Comparison of ENCODE assay signal across 1 cellular context in genomic region chr20:62350098-62350628, GRCh38.
A peak's percentile ranks its signal among the peaks of the same experiment; 100 is the strongest.
TF ChIP-seq lines count a peak whose summit lies in the region.

No MANE protein-coding gene starts in this region.

TF ChIP-seq in HepG2, 621 proteins besides CTCF, POLR2A, EP300 and RAD21 (continues in another document):
- TF ChIP-seq SMAD1 (CRISPR knock-in tag; IDR thresholded peaks at IDR 0.05; ENCODE audit: borderline replicate concordance, low read depth) (no peak), YY1 (IDR thresholded peaks at IDR 0.05; ENCODE audit: insufficient read depth, insufficient replicate concordance, low read depth, low read length) (peak; percentile 12), ZNF121 (CRISPR knock-in tag; IDR thresholded peaks at IDR 0.05) (peak; percentile 99), HNF4A (CRISPR knock-in tag; IDR thresholded peaks at IDR 0.05) (peak; percentile 44; the same call in 1 of the 2 replicates), ZNF282 (IDR thresholded peaks at IDR 0.05; ENCODE audit: partially characterized antibody) (no peak), KDM5B (CRISPR knock-in tag; IDR thresholded peaks at IDR 0.05; ENCODE audit: borderline replicate concordance) (0 out of 2 replicates have a peak, but pooled peaks have one; percentile 20), ZNF274 (CRISPR knock-in tag; IDR thresholded peaks at IDR 0.05) (no peak), MBNL3 (CRISPR knock-in tag; conservative IDR thresholded peaks at IDR 0.05) (no peak), SNAI1 (CRISPR knock-in tag; IDR thresholded peaks at IDR 0.05; ENCODE audit: borderline replicate concordance) (no peak), MXD1 (CRISPR knock-in tag; IDR thresholded peaks at IDR 0.05) (no peak), FOSL1 (CRISPR knock-in tag; IDR thresholded peaks at IDR 0.05; ENCODE audit: borderline replicate concordance) (0 out of 2 replicates have a peak, but pooled peaks have one; percentile 27), MXI1 (IDR thresholded peaks at IDR 0.05; ENCODE audit: borderline replicate concordance, low read depth, low read length) (no peak), ZNF292 (CRISPR knock-in tag; IDR thresholded peaks at IDR 0.05; ENCODE audit: borderline replicate concordance, low read depth) (no peak), BATF2 (CRISPR knock-in tag; IDR thresholded peaks at IDR 0.05) (no peak), SRY (CRISPR knock-in tag; IDR thresholded peaks at IDR 0.05) (no peak), ZNF446 (CRISPR knock-in tag; IDR thresholded peaks at IDR 0.05) (0 out of 2 replicates have a peak, but pooled peaks have one; percentile 29), ZBTB38 (CRISPR knock-in tag; IDR thresholded peaks at IDR 0.05) (0 out of 2 replicates have a peak, but pooled peaks have one; percentile 28), MYC (CRISPR knock-in tag; IDR thresholded peaks at IDR 0.05; ENCODE audit: borderline replicate concordance) (0 out of 2 replicates have a peak, but pooled peaks have one; percentile 34), PCBP1 (IDR thresholded peaks at IDR 0.05; ENCODE audit: borderline replicate concordance, low read depth, low read length) (0 out of 2 replicates have a peak, but pooled peaks have one; percentile 18), ZNF883 (CRISPR knock-in tag; IDR thresholded peaks at IDR 0.05; ENCODE audit: not compliant biosample characterization) (no peak), BCLAF1 (IDR thresholded peaks at IDR 0.05) (no peak), ZNF687 (CRISPR knock-in tag; IDR thresholded peaks at IDR 0.05) (peak; percentile 56), FOXO1 (CRISPR knock-in tag; IDR thresholded peaks at IDR 0.05) (no peak), PLRG1 (conservative IDR thresholded peaks at IDR 0.05) (no peak), FOXA3 (CRISPR knock-in tag; IDR thresholded peaks at IDR 0.05) (no peak), ATF5 (CRISPR knock-in tag; IDR thresholded peaks at IDR 0.05; ENCODE audit: low read depth) (no peak), ZFP36 (IDR thresholded peaks at IDR 0.05; ENCODE audit: borderline replicate concordance, low read depth, low read length, partially characterized antibody) (no peak), ZNF792 (CRISPR knock-in tag; IDR thresholded peaks at IDR 0.05) (no peak), DNMT1 (CRISPR knock-in tag; IDR thresholded peaks at IDR 0.05) (0 out of 2 replicates have a peak, but pooled peaks have one; percentile 55), HDAC1 (CRISPR knock-in tag; IDR thresholded peaks at IDR 0.05) (0 out of 2 replicates have a peak, but pooled peaks have one; percentile 20), THAP8 (CRISPR knock-in tag; IDR thresholded peaks at IDR 0.05; ENCODE audit: borderline replicate concordance) (no peak), GFI1 (CRISPR knock-in tag; IDR thresholded peaks at IDR 0.05; ENCODE audit: borderline replicate concordance) (no peak), GABPA (IDR thresholded peaks at IDR 0.05; ENCODE audit: low read depth, low read length) (no peak), GABPA (CRISPR knock-in tag; IDR thresholded peaks at IDR 0.05; ENCODE audit: low read depth) (no peak), ZSCAN25 (CRISPR knock-in tag; IDR thresholded peaks at IDR 0.05) (peak; percentile 96), HMGXB3 (CRISPR knock-in tag; IDR thresholded peaks at IDR 0.05; ENCODE audit: borderline replicate concordance) (no peak), ELF4 (CRISPR knock-in tag; IDR thresholded peaks at IDR 0.05; ENCODE audit: borderline replicate concordance) (no peak), ZNF710 (CRISPR knock-in tag; IDR thresholded peaks at IDR 0.05; ENCODE audit: borderline replicate concordance) (no peak), SP4 (CRISPR knock-in tag; IDR thresholded peaks at IDR 0.05) (0 out of 2 replicates have a peak, but pooled peaks have one; percentile 18), MTA1 (CRISPR knock-in tag; IDR thresholded peaks at IDR 0.05; ENCODE audit: borderline replicate concordance) (no peak), AGO1 (IDR thresholded peaks at IDR 0.05; ENCODE audit: low read depth, low read length, poor library complexity, severe bottlenecking) (peak; percentile 62), ZSCAN31 (CRISPR knock-in tag; IDR thresholded peaks at IDR 0.05; ENCODE audit: low read depth) (no peak), ZNF496 (CRISPR knock-in tag; IDR thresholded peaks at IDR 0.05; ENCODE audit: insufficient replicate concordance) (no peak), ZNF782 (CRISPR knock-in tag; IDR thresholded peaks at IDR 0.05; ENCODE audit: borderline replicate concordance) (no peak), ZNF891 (CRISPR knock-in tag; IDR thresholded peaks at IDR 0.05) (peak; percentile 62; the same call in 1 of the 2 replicates), ZNF776 (CRISPR knock-in tag; IDR thresholded peaks at IDR 0.05) (no peak), MAFK (conservative IDR thresholded peaks at IDR 0.05 in 1 of 2, IDR thresholded peaks at IDR 0.05 in 1 of 2; ENCODE audit: low read length in 2 of 2) (no peak), RXRA (CRISPR knock-in tag; IDR thresholded peaks at IDR 0.05) (peak; percentile 33; the same call in 1 of the 2 replicates), HOXA3 (CRISPR knock-in tag; IDR thresholded peaks at IDR 0.05) (peak; percentile 42; the same call in 1 of the 2 replicates), ZNF205 (CRISPR knock-in tag; IDR thresholded peaks at IDR 0.05) (no peak), AGO2 (optimal IDR thresholded peaks at IDR 0.05; ENCODE audit: low read depth, low read length) (peak; percentile 90), NR0B2 (CRISPR knock-in tag; IDR thresholded peaks at IDR 0.05) (0 out of 2 replicates have a peak, but pooled peaks have one; percentile 37), NRL (CRISPR knock-in tag; IDR thresholded peaks at IDR 0.05; ENCODE audit: borderline replicate concordance) (peak; percentile 26; the same call in 1 of the 2 replicates)
